Comparison of ENCODE assay signal across 14 cellular contexts in the genomic region with DNA sequence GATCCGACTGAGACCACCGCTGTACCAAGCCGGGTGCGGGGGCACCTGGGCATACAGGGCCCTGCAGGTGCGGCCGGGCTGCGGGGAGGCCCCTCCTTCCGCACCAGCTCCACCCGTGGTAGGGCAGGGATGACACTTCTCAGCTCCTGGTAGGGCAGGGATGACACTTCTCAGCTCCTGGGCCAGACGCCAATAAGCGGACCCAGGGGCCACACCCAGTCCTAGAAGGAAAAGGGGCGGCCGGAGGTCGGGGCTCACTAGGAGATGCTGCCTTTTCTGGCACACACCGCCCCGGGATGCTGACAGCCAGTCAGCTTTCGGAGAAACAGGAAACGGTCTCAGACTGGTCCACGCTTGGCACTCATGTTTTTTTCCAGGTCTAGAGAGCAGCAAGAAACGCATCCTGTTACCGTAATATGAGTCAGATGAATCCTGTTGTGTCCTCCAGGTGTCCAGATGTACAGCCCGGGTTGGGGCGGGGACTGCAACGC. TPM values are rescaled to one million over a fixed set of nuclear protein-coding genes. Genes with fewer than 3 reads are reported as not detected.
DNase-seq lines count a peak whose midpoint lies in the region; ATAC-seq, FAIRE-seq and TF ChIP-seq lines count a peak whose summit lies in the region.
"Had no signal": no experiment of that assay in that cellular context is flagged by ENCODE, and none has a peak within 500 bp of the region (broad histone marks: within the 10 kb centered on the region; RNA-seq: fewer than 3 reads in every experiment).

No MANE protein-coding gene starts in this region.

- no peak overlapping the region for H4K8ac ChIP-seq in mesenchymal stem cell (ENCODE audit: low read length)

- no peak overlapping the region for H3K14ac ChIP-seq in mesenchymal stem cell (ENCODE audit: low read length in 2 of 2)

- H3K36me3 ChIP-seq in mesenchymal stem cell (ENCODE audit: control insufficient read depth in 1 of 2, insufficient read depth in 2 of 2, low read depth in 1 of 2, low read length in 2 of 2) (no peaks in the 10 kb centered on the region), suprapubic skin (no peaks in the 10 kb centered on the region)
- H3K36me3 ChIP-seq: right atrium auricular region had no signal

- H3K18ac ChIP-seq in mesenchymal stem cell (ENCODE audit: low read depth in 1 of 2, low read length in 2 of 2) = no peak overlapping the region

- H3K4me3 Mint-ChIP-seq in MCF 10A (ENCODE audit: unreplicated experiment) = no peak overlapping the region
- H3K4me3 Mint-ChIP-seq: brain, memory B cell had no signal

- no peak overlapping the region for H2BK5ac ChIP-seq in mesenchymal stem cell (ENCODE audit: low read depth, low read length, poor library complexity, severe bottlenecking)

- CTCF ChIA-PET in MCF 10A (lab: Yijun Ruan, JAX) = interaction anchor here (0.6 to 1.7 kb wide), 5 partner anchors 9 to 34 kb away, joined by 3 to 9 read pairs (median 6); partner anchors contain the start of gene NFKBIA

- H3K27me3 ChIP-seq in mesenchymal stem cell (ENCODE audit: control insufficient read depth in 1 of 2, insufficient read depth in 1 of 2, low read length in 2 of 2) = no peaks in the 10 kb centered on the region
- H3K27me3 ChIP-seq in suprapubic skin = no peaks in the 10 kb centered on the region
- H3K27me3 ChIP-seq: right atrium auricular region had no signal

- intact Hi-C loops in MCF 10A (cut with micrococcal nuclease) = no loop called here

- DNase-seq in DMS79 treated with DMSO at 0.1 percent for 48 hours (lab: John Stamatoyannopoulos, UW) (peak; percentile 99), NCI-H2107 treated with DMSO at 0.1 percent for 48 hours (lab: John Stamatoyannopoulos, UW; ENCODE audit: unreplicated experiment) (peak; percentile 96), MCF 10A (ENCODE audit: unreplicated experiment) (peak; percentile 97), mesenchymal stem cell (no peak), suprapubic skin (ENCODE audit: low spot score in 2 of 2) (no peak), NCI-H2227 treated with DMSO at 0.1 percent for 48 hours (lab: John Stamatoyannopoulos, UW) (no peak), GM19239 (ENCODE audit: insufficient read length, low spot score) (no peak)
- DNase-seq: NCI-H1694, SW 1271 had no signal

- no peak for FAIRE-seq in GM19239 (lab: Jason Lieb, UNC)

- peaks cover 12% of the 10 kb centered on the region for H3K4me1 Mint-ChIP-seq in MCF 10A (ENCODE audit: insufficient read depth, unreplicated experiment)

- TF ChIP-seq POLR2A in suprapubic skin (IDR thresholded peaks at IDR 0.05) = no peak

- H3K9me3 ChIP-seq in mesenchymal stem cell (ENCODE audit: control insufficient read depth, low read length) (no peaks in the 10 kb centered on the region), suprapubic skin (peaks cover 3% of the 10 kb centered on the region)

- H2BK12ac ChIP-seq in mesenchymal stem cell (ENCODE audit: low read length in 2 of 2) = peak overlapping the region in 1 of 2 experiments; percentile 64

- POLR2A ChIA-PET in MCF 10A (lab: Yijun Ruan, JAX) = interaction anchor here (0.5 to 10.9 kb wide), 22 partner anchors 9 to 495 kb away, joined by 3 to 348 read pairs (median 5); partner anchors contain the start of genes BAZ1A, FAM177A1, NFKBIA and PPP2R3C

- H2BK120ac ChIP-seq in mesenchymal stem cell (ENCODE audit: low read depth, low read length) = no peak overlapping the region

- H3K9me3 Mint-ChIP-seq in MCF 10A (ENCODE audit: unreplicated experiment) = no peaks in the 10 kb centered on the region

- H3K4me1 ChIP-seq in mesenchymal stem cell (ENCODE audit: control insufficient read depth, insufficient read depth, low read depth, low read length) = peaks cover 48% of the 10 kb centered on the region
- H3K4me1 ChIP-seq in suprapubic skin = peaks cover 63% of the 10 kb centered on the region

- H3K36me3 Mint-ChIP-seq in MCF 10A (ENCODE audit: insufficient read depth, unreplicated experiment) = peaks cover 12% of the 10 kb centered on the region
- H3K36me3 Mint-ChIP-seq: brain, memory B cell had no signal

- no peak overlapping the region for H2AK5ac ChIP-seq in mesenchymal stem cell (ENCODE audit: low read length, severe bottlenecking)

- no peak for TF ChIP-seq CTCF in MCF 10A (IDR thresholded peaks at IDR 0.05; ENCODE audit: unreplicated experiment)
- no peak for TF ChIP-seq CTCF in suprapubic skin (IDR thresholded peaks at IDR 0.05)

- TF ChIP-seq EP300 in suprapubic skin (IDR thresholded peaks at IDR 0.05) = no peak

- no peak for ATAC-seq in HG03159 (IDR thresholded peaks at IDR 0.05; ENCODE audit: unreplicated experiment)

- H3K9ac ChIP-seq in mesenchymal stem cell (ENCODE audit: low read length) = no peak overlapping the region

- H3K27ac ChIP-seq in mesenchymal stem cell (ENCODE audit: low read length, poor library complexity, severe bottlenecking) = no peak overlapping the region
- no peak overlapping the region for H3K27ac ChIP-seq in suprapubic skin
- H3K27ac ChIP-seq: HL-60, right atrium auricular region had no signal

- H3K27ac Mint-ChIP-seq in MCF 10A (ENCODE audit: low read depth, unreplicated experiment) = peak overlapping the region; percentile 40
- H3K27ac Mint-ChIP-seq: memory B cell had no signal

- H3K4me3 ChIP-seq in mesenchymal stem cell (ENCODE audit: insufficient read depth in 1 of 2, low read depth in 1 of 2, low read length in 2 of 2) (no peak overlapping the region), suprapubic skin (no peak overlapping the region)

- H2AFZ ChIP-seq in mesenchymal stem cell (ENCODE audit: low read depth, low read length) = no peak overlapping the region

- WGBS in mesenchymal stem cell = 94% methylated on average over 24 of the region's 24 CpGs
- 56% methylated on average over 14 of the region's 24 CpGs for WGBS in suprapubic skin

- no peak overlapping the region for H3K4me2 ChIP-seq in mesenchymal stem cell (ENCODE audit: low read length, poor library complexity, severe bottlenecking)

- H3K23ac ChIP-seq in mesenchymal stem cell (ENCODE audit: low read length in 2 of 2) = no peak overlapping the region

- no peaks in the 10 kb centered on the region for H3K27me3 Mint-ChIP-seq in MCF 10A (ENCODE audit: insufficient read depth, unreplicated experiment)
- H3K27me3 Mint-ChIP-seq: memory B cell had no signal

- H4K91ac ChIP-seq in mesenchymal stem cell (ENCODE audit: low read length) = no peak overlapping the region

- BruUV-seq in MCF 10A (replicated peaks; lab: Mats Ljungman, UMichigan) = no TSS peak

- H3K4ac ChIP-seq in mesenchymal stem cell (ENCODE audit: low read depth in 1 of 2, low read length in 2 of 2) = no peak overlapping the region

- no peaks in the 10 kb centered on the region for H3K79me1 ChIP-seq in mesenchymal stem cell (replicated peaks; ENCODE audit: low read length, poor library complexity, severe bottlenecking)

- peak overlapping the region; percentile 20 for H2BK15ac ChIP-seq in mesenchymal stem cell (ENCODE audit: low read depth, poor library complexity, severe bottlenecking)

RNA-seq across cellular contexts. Expression of gene NFKBIA, which starts 34.8 kb away (rescaled TPM):
- total RNA-seq in MCF 10A (2022) = 74.5 and 112 TPM in 2 replicates
- polyA plus RNA-seq in mesenchymal stem cell (2013, experiment 1 of 2) = 80.0 TPM
- polyA plus RNA-seq in mesenchymal stem cell (2013, experiment 2 of 2) = 75.3 TPM
- 100 to 1,000 TPM; 510 to 768 (median 735) TPM for total RNA-seq in suprapubic skin

Comparison
In these comparisons a context has a peak if more than half of its experiments do, and no peak if none do; other contexts are left out.
1. DNase-seq: peak in DMS79 treated with DMSO at 0.1 percent for 48 hours (single experiment), NCI-H2107 treated with DMSO at 0.1 percent for 48 hours (single experiment) and MCF 10A (single experiment); none in mesenchymal stem cell (single experiment), suprapubic skin (0 of 2), NCI-H2227 treated with DMSO at 0.1 percent for 48 hours (single experiment) and GM19239 (single experiment).